In genomic region chr2:230849633-230850357, GRCh38 we compare ENCODE assay signal across 8 cellular contexts. TPM values are rescaled to one million over a fixed set of nuclear protein-coding genes. Genes with fewer than 3 reads are reported as not detected.
A peak's percentile ranks its signal among the peaks of the same experiment; 100 is the strongest.
DNase-seq lines count a peak whose midpoint lies in the region; ATAC-seq, FAIRE-seq and TF ChIP-seq lines count a peak whose summit lies in the region.

No MANE protein-coding gene starts in this region.

- H3K36me3 ChIP-seq in SK-N-SH (replicated peaks in 1 of 2; ENCODE audit: control insufficient read depth in 1 of 2, insufficient read depth in 2 of 2, low read length in 1 of 2): no peaks in the 10 kb centered on the region
- no peaks in the 10 kb centered on the region for H3K36me3 ChIP-seq in bronchial epithelial cell (ENCODE audit: control insufficient read depth, insufficient read depth, low read length)

- CTCF ChIA-PET in SK-N-SH (lab: Yijun Ruan, JAX): interaction anchor here (0.6 to 10.0 kb wide), 10 partner anchors 9 to 136 kb away, joined by 3 to 106 read pairs (median 16); partner anchors contain the start of gene ITM2C

- TF ChIP-seq EP300 in SK-N-SH (IDR thresholded peaks at IDR 0.05; ENCODE audit: borderline replicate concordance in 1 of 2, low read depth in 1 of 2, low read length in 1 of 2): no peak

- H3K9me2 ChIP-seq in SK-N-SH: no peaks in the 10 kb centered on the region

- ATAC-seq in SK-N-SH treated with all-trans-retinoic acid at 6 μM for 48 hours (no peak), naive B cell (ENCODE audit: low read depth in 2 of 2) (peak; percentile 57 to 63)

- no peaks in the 10 kb centered on the region for H3K36me3 Mint-ChIP-seq in naive B cell

- no peak for DNase-seq in SK-N-SH
- peak; percentile 38 to 69 (median 55) for DNase-seq in activated CD4-positive, CD25-positive, alpha-beta regulatory T cell (lab: John Stamatoyannopoulos, UW)
- DNase-seq in bronchial epithelial cell (ENCODE audit: low read depth): no peak
- peak; percentile 56 for DNase-seq in naive B cell
- DNase-seq in stimulated activated naive CD4-positive, alpha-beta T cell treated with Interleukin-2 at 50 U/mL for 16 hours (lab: John Stamatoyannopoulos, UW): peak; percentile 60
- DNase-seq in inferior parietal cortex (ENCODE audit: extremely low spot score): no peak
- no peak for DNase-seq in dedifferentiated amniotic fluid mesenchymal stem cell (ENCODE audit: extremely low spot score)

- no peak overlapping the region for H3K27ac ChIP-seq in SK-N-SH (ENCODE audit: low read depth in 2 of 2, low read length in 1 of 2)

- WGBS in SK-N-SH (ENCODE audit: low lambda C conversion rate): 91% methylated on average over 40 of the region's 40 CpGs

- H4K20me1 ChIP-seq in SK-N-SH (ENCODE audit: insufficient read depth): no peaks in the 10 kb centered on the region

- no peak overlapping the region for H3K9ac ChIP-seq in SK-N-SH

- no peak for TF ChIP-seq RAD21 in SK-N-SH (IDR thresholded peaks at IDR 0.05; ENCODE audit: low read length)

- H3K9me3 Mint-ChIP-seq in naive B cell: peaks cover 0 to 8% (median 0%) of the 10 kb centered on the region in 7 donors

- peaks cover 2 to 11% (median 7%) of the 10 kb centered on the region in 3 donors for H3K4me1 Mint-ChIP-seq in naive B cell

- peak; percentile 46 for TF ChIP-seq CTCF in SK-N-SH (IDR thresholded peaks at IDR 0.05)
- peak; percentile 82 for TF ChIP-seq CTCF in bronchial epithelial cell (IDR thresholded peaks at IDR 0.05; ENCODE audit: insufficient read depth, low read length, severe bottlenecking)

- POLR2A ChIA-PET in SK-N-SH (lab: Yijun Ruan, JAX): no interaction called here

- H2AFZ ChIP-seq in SK-N-SH (ENCODE audit: low read depth): no peak overlapping the region

- H3K4me1 ChIP-seq in SK-N-SH (ENCODE audit: control insufficient read depth in 1 of 2, insufficient read depth in 2 of 2, low read depth in 1 of 2, low read length in 1 of 2): no peaks in the 10 kb centered on the region; a peak in 1 of 4 replicates

- H3K27ac Mint-ChIP-seq in naive B cell: peak overlapping the region in 4 of 6 donors; percentile 8 to 92 (median 28)

- no peak overlapping the region for H3K4me3 Mint-ChIP-seq in naive B cell

- peaks cover 16 to 28% (median 21%) of the 10 kb centered on the region in 3 donors for H3K27me3 Mint-ChIP-seq in naive B cell

- H3K9me3 ChIP-seq in SK-N-SH: no peaks in the 10 kb centered on the region

- H3K27me3 ChIP-seq in SK-N-SH (ENCODE audit: insufficient read depth): peaks cover 14% of the 10 kb centered on the region
- no peaks in the 10 kb centered on the region for H3K27me3 ChIP-seq in bronchial epithelial cell (ENCODE audit: control insufficient read depth, insufficient read depth, low read length)

- no peaks in the 10 kb centered on the region for H3K79me2 ChIP-seq in SK-N-SH (ENCODE audit: insufficient read depth)

- H3K4me3 ChIP-seq in SK-N-SH (ENCODE audit: low read depth in 2 of 2, low read length in 1 of 2) (peak overlapping the region in 1 of 2 experiments; percentile 44; a peak in 1 of 4 replicates), bronchial epithelial cell (ENCODE audit: low read depth, low read length) (no peak overlapping the region)

- FAIRE-seq in bronchial epithelial cell (lab: Jason Lieb, UNC): no peak

- H3K4me2 ChIP-seq in SK-N-SH: no peak overlapping the region

- H3F3A ChIP-seq in SK-N-SH (replicated peaks; ENCODE audit: insufficient read depth): no peaks in the 10 kb centered on the region

TF ChIP-seq in SK-N-SH, 30 proteins besides CTCF, POLR2A, EP300 and RAD21:
- TF ChIP-seq TAF1 (IDR thresholded peaks at IDR 0.05; ENCODE audit: borderline replicate concordance, low read depth, low read length) (no peak), ELF1 (IDR thresholded peaks at IDR 0.05) (no peak), YY1 (IDR thresholded peaks at IDR 0.05; ENCODE audit: low read depth) (no peak), POLR2AphosphoS5 (IDR thresholded peaks at IDR 0.05; ENCODE audit: low read depth, low read length) (no peak), FOXM1 (IDR thresholded peaks at IDR 0.05; ENCODE audit: low read depth) (no peak), MXI1 (IDR thresholded peaks at IDR 0.05; ENCODE audit: low read depth, low read length) (no peak), SIN3A (IDR thresholded peaks at IDR 0.05; ENCODE audit: borderline replicate concordance, low read depth, low read length) (no peak), NRF1 (IDR thresholded peaks at IDR 0.05; ENCODE audit: low read depth, low read length) (no peak), PBX3 (IDR thresholded peaks at IDR 0.05) (no peak), RXRA (IDR thresholded peaks at IDR 0.05; ENCODE audit: borderline replicate concordance, low read depth) (no peak), USF1 (IDR thresholded peaks at IDR 0.05; ENCODE audit: borderline replicate concordance, low read depth) (no peak), GABPA (IDR thresholded peaks at IDR 0.05; ENCODE audit: low read depth) (no peak), RFX5 (IDR thresholded peaks at IDR 0.05; ENCODE audit: low read length) (no peak)

TF ChIP-seq in SK-N-SH treated with all-trans-retinoic acid at 6 μM for 48 hours, 23 proteins besides CTCF, POLR2A, EP300 and RAD21:
- TF ChIP-seq ZNF8 (CRISPR knock-in tag; IDR thresholded peaks at IDR 0.05): no peak
- no peak for TF ChIP-seq ARNTL (CRISPR knock-in tag; IDR thresholded peaks at IDR 0.05; ENCODE audit: borderline replicate concordance, low read depth)
- TF ChIP-seq SNAI2 (CRISPR knock-in tag; IDR thresholded peaks at IDR 0.05): no peak
- TF ChIP-seq TOX (CRISPR knock-in tag; IDR thresholded peaks at IDR 0.05; ENCODE audit: borderline replicate concordance): no peak
- TF ChIP-seq TCF4 (CRISPR knock-in tag; IDR thresholded peaks at IDR 0.05; ENCODE audit: borderline replicate concordance): no peak
- no peak for TF ChIP-seq TSHZ2 (CRISPR knock-in tag; IDR thresholded peaks at IDR 0.05)
- no peak for TF ChIP-seq GLIS3 (CRISPR knock-in tag; IDR thresholded peaks at IDR 0.05)
- TF ChIP-seq POU6F1 (CRISPR knock-in tag; IDR thresholded peaks at IDR 0.05; ENCODE audit: borderline replicate concordance, low read depth): no peak
- TF ChIP-seq ESRRG (CRISPR knock-in tag; IDR thresholded peaks at IDR 0.05): no peak
- no peak for TF ChIP-seq RARB (CRISPR knock-in tag; IDR thresholded peaks at IDR 0.05)
- no peak for TF ChIP-seq CSDC2 (CRISPR knock-in tag; IDR thresholded peaks at IDR 0.05)

RNA-seq across cellular contexts. Expression of gene ITM2C, which starts 14.9 kb away (rescaled TPM):
- polyA plus RNA-seq in SK-N-SH (2012; rRNA removed) (288 and 290 TPM in 2 replicates), naive B cell (ENCODE audit: low read depth in 6 of 6) (100 to 1,000 TPM in 3 of 6 donors, 10 to 100 TPM in 3; 48.3 to 120 (median 100) TPM)
- polyA plus RNA-seq in SK-N-SH (2012; cell fraction: cytosol; rRNA removed): 120 and 202 TPM in 2 replicates
- 97.8 and 154 TPM in 2 replicates for polyA plus RNA-seq in SK-N-SH (2012; cell fraction: nucleus; rRNA removed)
- total RNA-seq in bronchial epithelial cell: 14.8 and 20.3 TPM in 2 replicates

Comparison
In these comparisons a context has a peak if more than half of its experiments do, and no peak if none do; other contexts are left out.
1. DNase-seq: peak in activated CD4-positive, CD25-positive, alpha-beta regulatory T cell (4 of 4), naive B cell (single experiment) and stimulated activated naive CD4-positive, alpha-beta T cell treated with Interleukin-2 at 50 U/mL for 16 hours (single experiment); none in SK-N-SH (single experiment), bronchial epithelial cell (single experiment), inferior parietal cortex (single experiment) and dedifferentiated amniotic fluid mesenchymal stem cell (single experiment).